Comparison of ENCODE assay signal across 8 cellular contexts in the genomic region with DNA sequence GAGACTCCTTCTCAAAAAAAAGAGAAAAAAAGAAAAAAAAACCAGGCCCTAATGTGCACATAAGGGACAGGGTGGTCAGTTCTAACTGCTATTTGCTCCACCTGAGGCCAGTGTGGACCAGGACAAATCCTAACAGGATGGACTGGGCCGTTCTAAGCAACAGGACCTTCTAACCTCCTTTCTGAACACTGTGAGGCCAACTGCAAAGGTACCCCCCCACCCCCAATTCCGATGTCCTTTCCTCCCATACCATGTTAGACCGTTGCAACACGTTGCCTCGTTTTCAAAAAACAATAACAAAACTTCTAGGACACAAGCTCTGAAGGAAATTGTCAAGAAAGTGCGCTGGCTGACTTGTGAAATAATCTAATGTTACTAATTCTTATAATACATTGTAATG. TPM values are rescaled to one million over a fixed set of nuclear protein-coding genes. Genes with fewer than 3 reads are reported as not detected.
DNase-seq lines count a peak whose midpoint lies in the region; ATAC-seq, FAIRE-seq and TF ChIP-seq lines count a peak whose summit lies in the region.

No MANE protein-coding gene starts in this region.

- H3K23me2 ChIP-seq in H1 (ENCODE audit: low read depth, low read length): peaks cover 4% of the 10 kb centered on the region; the same call in 1 of the 2 replicates

- no peak overlapping the region for H3K18ac ChIP-seq in H1 (ENCODE audit: extremely low read depth, low read length)

- H3K79me1 ChIP-seq in H1 (ENCODE audit: low read depth, low read length): peaks cover 25% of the 10 kb centered on the region

- no peak overlapping the region for H3K4ac ChIP-seq in H1 (replicated peaks; ENCODE audit: insufficient read length, low read depth, low read length)

- H3K79me2 ChIP-seq in OCI-LY1 (ENCODE audit: insufficient read depth, low read length): peaks cover 46% of the 10 kb centered on the region
- peaks cover 21 to 60% of the 10 kb centered on the region in 2 experiments for H3K79me2 ChIP-seq in H1 (ENCODE audit: control insufficient read depth in 1 of 2, insufficient read depth in 2 of 2, low read length in 2 of 2)

- H2BK15ac ChIP-seq in H1 (ENCODE audit: low read length): no peak overlapping the region

- no peak for FAIRE-seq in H1 (lab: Jason Lieb, UNC)

- BruUV-seq in Caco-2 (replicated peaks; lab: Mats Ljungman, UMichigan): TSS peak; percentile 37

- peak overlapping the region; percentile 85 for H3K4me3 Mint-ChIP-seq in Caco-2 (ENCODE audit: unreplicated experiment)

- H4K91ac ChIP-seq in H1 (replicated peaks; ENCODE audit: insufficient read length, low read length): no peak overlapping the region

- H3K27me3 Mint-ChIP-seq in Caco-2 (ENCODE audit: insufficient read depth, unreplicated experiment): no peaks in the 10 kb centered on the region

- CTCF ChIA-PET in Caco-2 (lab: Charles Lee): no interaction called here
- CTCF ChIA-PET in H1 (lab: Charles Lee; ENCODE audit: partially characterized antibody): no interaction called here

- H2BK120ac ChIP-seq in H1 (replicated peaks; ENCODE audit: low read depth, low read length): no peak overlapping the region

- in situ Hi-C loops in GM13977 (cut with MboI; ENCODE audit: low pct_unique_long_range_greater_than_20kb, low sequenced_read_pairs, unreplicated experiment): no loop called here

- H3K9me3 ChIP-seq in Caco-2 (no peaks in the 10 kb centered on the region; the same call in 1 of the 2 replicates), OCI-LY1 (ENCODE audit: low read length) (peaks cover 15% of the 10 kb centered on the region), H1 (ENCODE audit: insufficient read depth in 2 of 2, low read depth in 1 of 2, low read length in 1 of 2) (no peaks in the 10 kb centered on the region), neutrophil (no peaks in the 10 kb centered on the region)

- H3K56ac ChIP-seq in H1 (replicated peaks; ENCODE audit: insufficient read length, low read depth, low read length): no peak overlapping the region

- H4K5ac ChIP-seq in H1 (ENCODE audit: insufficient read length, low read depth, low read length): no peak overlapping the region

- H2AFZ ChIP-seq in OCI-LY1 (ENCODE audit: low read length) (no peak overlapping the region), H1 (ENCODE audit: low read length) (no peak overlapping the region)

- H3K27me3 ChIP-seq in Caco-2 (replicated peaks; ENCODE audit: control insufficient read depth, insufficient read depth, low read length) (no peaks in the 10 kb centered on the region), OCI-LY1 (ENCODE audit: insufficient read depth, low read length) (no peaks in the 10 kb centered on the region), H1 (replicated peaks in 1 of 4; ENCODE audit: control insufficient read depth in 3 of 4, extremely low read depth in 1 of 4, insufficient read depth in 3 of 4, low read length in 3 of 4) (no peaks in the 10 kb centered on the region), neutrophil (no peaks in the 10 kb centered on the region)

- no peak for TF ChIP-seq POLR2A in H1 (IDR thresholded peaks at IDR 0.05; ENCODE audit: control extremely low read depth in 1 of 2, low read depth in 2 of 2, low read length in 2 of 2)

- no peak overlapping the region for H2AK5ac ChIP-seq in H1 (ENCODE audit: low read depth, low read length)

- no peak overlapping the region for H2BK5ac ChIP-seq in H1 (ENCODE audit: low read depth, low read length)

- no peaks in the 10 kb centered on the region for H3F3A ChIP-seq in OCI-LY1 (ENCODE audit: insufficient read depth, low read length)

- H2BK20ac ChIP-seq in H1 (ENCODE audit: low read length): no peak overlapping the region

- 47% methylated on average over 6 of the region's 6 CpGs; no CpG with 5 or more reads in 1 of the 2 experiments for WGBS in H1 (ENCODE audit: extremely low coverage in 1 of 2, insufficient coverage in 1 of 2, insufficient read length in 1 of 2, insufficient replicate concordance in 2 of 2, low coverage in 1 of 2, low lambda C conversion rate in 2 of 2, missing lambda C conversion rate in 1 of 2), 2 experiments

- H3K9ac ChIP-seq in OCI-LY1 (ENCODE audit: low read length) (peak overlapping the region; percentile 72), H1 (replicated peaks in 1 of 4; ENCODE audit: extremely low read depth in 1 of 4, low read depth in 3 of 4, low read length in 3 of 4) (peak overlapping the region in 3 of 4 experiments; percentile 71 to 81 (median 81); a peak in 4 of 7 replicates)

- H3K9me3 Mint-ChIP-seq in Caco-2 (ENCODE audit: unreplicated experiment): no peaks in the 10 kb centered on the region

- H3K4me3 ChIP-seq in Caco-2 (ENCODE audit: low read depth, low read length) (peak overlapping the region; percentile 67), OCI-LY1 (ENCODE audit: low read depth, low read length, poor library complexity, severe bottlenecking) (peak overlapping the region; percentile 72), H1 (ENCODE audit: extremely low read depth in 1 of 4, insufficient read depth in 2 of 4, low read depth in 3 of 4, low read length in 4 of 4) (peak overlapping the region; percentile 49 to 90 (median 70)), neutrophil (ENCODE audit: low read depth in 1 of 2, low read length in 1 of 2) (peak overlapping the region; percentile 92 to 98)

- H3K36me3 ChIP-seq in Caco-2 (ENCODE audit: control insufficient read depth, insufficient read depth, low read length) (peaks cover 5% of the 10 kb centered on the region), OCI-LY1 (ENCODE audit: insufficient read depth, low read length) (peaks cover 55% of the 10 kb centered on the region), H1 (ENCODE audit: control insufficient read depth in 2 of 4, insufficient read depth in 4 of 4, low read length in 3 of 4) (peaks cover 6 to 33% (median 18%) of the 10 kb centered on the region in 4 experiments; a peak in 6 of 8 replicates), neutrophil (peaks cover 18% of the 10 kb centered on the region)

- peaks cover 4% of the 10 kb centered on the region for H3K4me1 Mint-ChIP-seq in Caco-2 (ENCODE audit: low read depth, unreplicated experiment)

- POLR2A ChIA-PET in Caco-2 (lab: Charles Lee) (no interaction called here), H1 (lab: Charles Lee; ENCODE audit: partially characterized antibody) (interaction anchor here (0.7 to 2.0 kb wide), 5 partner anchors 11 to 245 kb away, joined by 3 to 6 read pairs (median 3); no protein-coding TSS in a partner anchor)

- no peaks in the 10 kb centered on the region for H4K20me1 ChIP-seq in OCI-LY1 (ENCODE audit: insufficient read depth, low read length)
- peaks cover 22 to 23% of the 10 kb centered on the region in 2 experiments for H4K20me1 ChIP-seq in H1 (replicated peaks in 1 of 2; ENCODE audit: control insufficient read depth in 1 of 2, insufficient read depth in 2 of 2, low read length in 2 of 2)

- peaks cover 28% of the 10 kb centered on the region for H3K36me3 Mint-ChIP-seq in Caco-2 (ENCODE audit: insufficient read depth, unreplicated experiment)

- ATAC-seq in HG03025 (IDR thresholded peaks at IDR 0.05; ENCODE audit: low FRiP score, unreplicated experiment) (no peak), HG02840 (IDR thresholded peaks at IDR 0.05; ENCODE audit: low FRiP score, unreplicated experiment) (no peak)

- no peak for TF ChIP-seq RAD21 in H1 (IDR thresholded peaks at IDR 0.05 in 1 of 2, conservative IDR thresholded peaks at IDR 0.05 in 1 of 2; ENCODE audit: low read depth in 2 of 2, low read length in 2 of 2)

- no peak overlapping the region for H3K27ac Mint-ChIP-seq in Caco-2 (ENCODE audit: unreplicated experiment)

- no peak for TF ChIP-seq EP300 in H1 (IDR thresholded peaks at IDR 0.05; ENCODE audit: borderline replicate concordance in 1 of 2, low read depth in 2 of 2, low read length in 2 of 2)

- no peaks in the 10 kb centered on the region for H3K9me2 ChIP-seq in OCI-LY1 (ENCODE audit: low read depth, low read length)

- H3K27ac ChIP-seq in OCI-LY1 (ENCODE audit: low read depth, low read length, poor library complexity, severe bottlenecking) (no peak overlapping the region), H1 (ENCODE audit: low read depth, low read length) (no peak overlapping the region), neutrophil (no peak overlapping the region)

- H3K14ac ChIP-seq in H1 (ENCODE audit: insufficient read length): no peak overlapping the region

- DNase-seq in Caco-2: no peak
- no peak for DNase-seq in H1 (ENCODE audit: low read depth in 1 of 2, low spot score in 2 of 2)
- DNase-seq in pons (ENCODE audit: low spot score): no peak
- DNase-seq in GM13977 (ENCODE audit: low spot score): no peak

- intact Hi-C loops in Caco-2 (cut with micrococcal nuclease; ENCODE audit: unreplicated experiment): no loop called here

- no peak overlapping the region for H4K8ac ChIP-seq in H1 (ENCODE audit: extremely low read depth, insufficient read depth, low read length)

- no peak overlapping the region for H3K23ac ChIP-seq in H1 (ENCODE audit: insufficient read length)

- H2BK12ac ChIP-seq in H1 (ENCODE audit: low read depth, low read length): no peak overlapping the region

- H3K4me1 ChIP-seq in Caco-2 (no peaks in the 10 kb centered on the region), OCI-LY1 (ENCODE audit: insufficient read depth, low read length, severe bottlenecking) (peaks cover 23% of the 10 kb centered on the region), H1 (replicated peaks in 1 of 4; ENCODE audit: control insufficient read depth in 3 of 4, insufficient read depth in 4 of 4, low read length in 3 of 4) (peaks cover 0 to 8% (median 4%) of the 10 kb centered on the region in 4 experiments; a peak in 5 of 7 replicates), neutrophil (ENCODE audit: control insufficient read depth in 1 of 2, insufficient read depth in 1 of 2, low read depth in 1 of 2, low read length in 1 of 2) (peaks cover 22 to 26% of the 10 kb centered on the region in 2 experiments)

- H3K4me2 ChIP-seq in OCI-LY1 (ENCODE audit: low read length) (peak overlapping the region; percentile 85), H1 (ENCODE audit: insufficient read depth in 1 of 2, low read depth in 2 of 2, low read length in 2 of 2) (peak overlapping the region; percentile 75 to 90)

- TF ChIP-seq CTCF in Caco-2 (IDR thresholded peaks at IDR 0.05; ENCODE audit: insufficient read depth in 1 of 2, low read depth in 1 of 2, low read length in 1 of 2, severe bottlenecking in 1 of 2, unreplicated experiment in 1 of 2): no peak
- no peak for TF ChIP-seq CTCF in OCI-LY1 (IDR thresholded peaks at IDR 0.05; ENCODE audit: low read length)
- no peak for TF ChIP-seq CTCF in H1 (IDR thresholded peaks at IDR 0.05; ENCODE audit: control extremely low read depth in 1 of 3, insufficient read depth in 1 of 3, low read depth in 1 of 3, low read length in 3 of 3)
- no peak for TF ChIP-seq CTCF in neutrophil (IDR thresholded peaks at IDR 0.05)
- no peak for TF ChIP-seq CTCF in GM13977 (IDR thresholded peaks at IDR 0.05; ENCODE audit: extremely low read depth, insufficient read depth, missing control alignments)

RNA-seq across cellular contexts. Expression of gene THAP4, which starts 1.2 kb away (rescaled TPM):
- 34.7 and 37.2 TPM in 2 replicates for total RNA-seq in Caco-2 (2022)
- total RNA-seq in H1 (2021; fragmentation: NEBNext Ultra II Directional; extraction: Animal tissue kit (Norgen Biotek cat#: 25700)): 78.9 and 82.8 TPM in 2 replicates
- polyA plus RNA-seq in H1 (2011; rRNA removed): 83.6 and 108 TPM in 2 replicates
- 75.5 TPM for polyA plus RNA-seq in H1 (2011; cell fraction: cytosol; rRNA removed)
- polyA plus RNA-seq in H1 (2011; cell fraction: nucleus; rRNA removed): 74.2 TPM
- polyA plus RNA-seq in H1 (2012, experiment 1 of 2): 50.6 to 99.7 TPM (median 95.3 TPM) in 4 replicates
- polyA plus RNA-seq in H1 (2012, experiment 2 of 2): 116 TPM
- polyA plus RNA-seq in H1 (2013, experiment 1 of 2): 77.0 TPM
- 77.2 TPM for polyA plus RNA-seq in H1 (2013, experiment 2 of 2)
- polyA minus RNA-seq in H1 (2011; rRNA and poly(A)+ RNA removed): 43.7 and 48.7 TPM in 2 replicates
- 54.7 TPM for polyA minus RNA-seq in H1 (2011; cell fraction: cytosol; rRNA and poly(A)+ RNA removed)
- polyA minus RNA-seq in H1 (2011; cell fraction: nucleus; rRNA and poly(A)+ RNA removed): 25.9 TPM

RNA-seq across cellular contexts. Expression of gene ATG4B, which starts 1.7 kb away (rescaled TPM):
- total RNA-seq in Caco-2 (2022): 94.5 and 101 TPM in 2 replicates
- total RNA-seq in H1 (2021; fragmentation: NEBNext Ultra II Directional; extraction: Animal tissue kit (Norgen Biotek cat#: 25700)): 93.7 and 103 TPM in 2 replicates
- 155 and 189 TPM in 2 replicates for polyA plus RNA-seq in H1 (2011; rRNA removed)
- polyA plus RNA-seq in H1 (2011; cell fraction: cytosol; rRNA removed): 126 TPM
- 463 TPM for polyA plus RNA-seq in H1 (2011; cell fraction: nucleus; rRNA removed)
- polyA plus RNA-seq in H1 (2012, experiment 1 of 2): 95.7 to 118 TPM (median 113 TPM) in 4 replicates
- polyA plus RNA-seq in H1 (2012, experiment 2 of 2): 126 TPM
- polyA plus RNA-seq in H1 (2013, experiment 1 of 2): 66.7 TPM
- polyA plus RNA-seq in H1 (2013, experiment 2 of 2): 63.5 TPM
- polyA minus RNA-seq in H1 (2011; rRNA and poly(A)+ RNA removed): 135 and 164 TPM in 2 replicates
- 65.7 TPM for polyA minus RNA-seq in H1 (2011; cell fraction: cytosol; rRNA and poly(A)+ RNA removed)
- 123 TPM for polyA minus RNA-seq in H1 (2011; cell fraction: nucleus; rRNA and poly(A)+ RNA removed)

RNA-seq across cellular contexts. Expression of gene DTYMK, which starts 50.9 kb away (rescaled TPM):
- total RNA-seq in Caco-2 (2022): 65.1 and 68.4 TPM in 2 replicates
- 69.9 and 70.5 TPM in 2 replicates for total RNA-seq in H1 (2021; fragmentation: NEBNext Ultra II Directional; extraction: Animal tissue kit (Norgen Biotek cat#: 25700))
- polyA plus RNA-seq in H1 (2011; rRNA removed): 58.3 and 82.3 TPM in 2 replicates
- polyA plus RNA-seq in H1 (2011; cell fraction: cytosol; rRNA removed): 74.7 TPM
- 77.7 TPM for polyA plus RNA-seq in H1 (2011; cell fraction: nucleus; rRNA removed)
- 60.0 to 66.8 TPM (median 63.3 TPM) in 4 replicates for polyA plus RNA-seq in H1 (2012, experiment 1 of 2)
- 92.7 TPM for polyA plus RNA-seq in H1 (2012, experiment 2 of 2)
- 60.0 TPM for polyA plus RNA-seq in H1 (2013, experiment 1 of 2)
- polyA plus RNA-seq in H1 (2013, experiment 2 of 2): 59.1 TPM
- 19.6 and 25.7 TPM in 2 replicates for polyA minus RNA-seq in H1 (2011; rRNA and poly(A)+ RNA removed)
- 31.5 TPM for polyA minus RNA-seq in H1 (2011; cell fraction: cytosol; rRNA and poly(A)+ RNA removed)
- polyA minus RNA-seq in H1 (2011; cell fraction: nucleus; rRNA and poly(A)+ RNA removed): 21.3 TPM
